10 cellular contexts compared by ENCODE assay signal in genomic region chr2:226185613-226186211, GRCh38.
DNase-seq lines count a peak whose midpoint lies in the region; ATAC-seq and TF ChIP-seq lines count a peak whose summit lies in the region.
"Had no signal": no experiment of that assay in that cellular context is flagged by ENCODE, and none has a peak within 500 bp of the region (broad histone marks: within the 10 kb centered on the region; RNA-seq: fewer than 3 reads in every experiment).

No MANE protein-coding gene starts in this region.

- H3K4me1 ChIP-seq in SK-N-SH (ENCODE audit: control insufficient read depth in 1 of 2, insufficient read depth in 2 of 2, low read depth in 1 of 2, low read length in 1 of 2) = peaks cover 0 to 24% of the 10 kb centered on the region in 2 experiments; a peak in 3 of 4 replicates
- H3K4me1 ChIP-seq in foreskin keratinocyte = peaks cover 29% of the 10 kb centered on the region
- no peaks in the 10 kb centered on the region for H3K4me1 ChIP-seq in stomach smooth muscle (ENCODE audit: control insufficient read depth, insufficient read depth, low read length)

- TF ChIP-seq RAD21 in SK-N-SH (IDR thresholded peaks at IDR 0.05; ENCODE audit: low read length) = no peak

- no peaks in the 10 kb centered on the region for H3K79me2 ChIP-seq in SK-N-SH (ENCODE audit: insufficient read depth)

- H3K4me3 ChIP-seq in SK-N-SH (ENCODE audit: low read depth in 2 of 2, low read length in 1 of 2) = peak overlapping the region; percentile 31 to 40; a peak in 2 of 4 replicates
- H3K4me3 ChIP-seq in stomach smooth muscle (ENCODE audit: low read length in 2 of 2) = no peak overlapping the region
- H3K4me3 ChIP-seq: adrenal gland had no signal

- 0% methylated on average over 3 of the region's 3 CpGs for WGBS in SK-N-SH (ENCODE audit: low lambda C conversion rate)

- no peaks in the 10 kb centered on the region for H4K20me1 ChIP-seq in SK-N-SH (ENCODE audit: insufficient read depth)

- TF ChIP-seq CTCF in SK-N-SH (IDR thresholded peaks at IDR 0.05) (no peak), foreskin keratinocyte (conservative IDR thresholded peaks at IDR 0.05) (no peak)

- peak; percentile 91 for ATAC-seq in foreskin keratinocyte
- no peak for ATAC-seq in HG02759 (IDR thresholded peaks at IDR 0.05; ENCODE audit: unreplicated experiment)

- peak overlapping the region; percentile 31; the same call in 1 of the 2 replicates for H2AFZ ChIP-seq in SK-N-SH (ENCODE audit: low read depth)

- H3K9me2 ChIP-seq in SK-N-SH = no peaks in the 10 kb centered on the region

- DNase-seq in HCEC 1CT = peak; percentile 97
- DNase-seq in SK-N-SH = no peak
- peak; percentile 95 to 98 for DNase-seq in foreskin keratinocyte
- DNase-seq in NCI-H2227 (lab: John Stamatoyannopoulos, UW; ENCODE audit: unreplicated experiment) = no peak
- no peak for DNase-seq in globus pallidus (ENCODE audit: low spot score)
- DNase-seq: adrenal gland, NCI-H187 treated with DMSO at 0.1 percent for 48 hours had no signal

- peak; percentile 67 to 99; a peak in 3 of 4 replicates for TF ChIP-seq EP300 in SK-N-SH (IDR thresholded peaks at IDR 0.05; ENCODE audit: borderline replicate concordance in 1 of 2, low read depth in 1 of 2, low read length in 1 of 2)

- H3K9ac ChIP-seq in SK-N-SH = peak overlapping the region; percentile 68
- no peak overlapping the region for H3K9ac ChIP-seq in stomach smooth muscle (ENCODE audit: low read length in 2 of 2)

- CTCF ChIA-PET in SK-N-SH (lab: Yijun Ruan, JAX) = no interaction called here

- POLR2A ChIA-PET in SK-N-SH (lab: Yijun Ruan, JAX) = no interaction called here

- peak overlapping the region; percentile 60 for H3K4me2 ChIP-seq in SK-N-SH

- peak overlapping the region; percentile 85 to 91 for H3K27ac ChIP-seq in SK-N-SH (ENCODE audit: low read depth in 2 of 2, low read length in 1 of 2)
- H3K27ac ChIP-seq in foreskin keratinocyte = peak overlapping the region; percentile 97
- H3K27ac ChIP-seq in stomach smooth muscle (ENCODE audit: low read length) = peak overlapping the region; percentile 7
- H3K27ac ChIP-seq: adrenal gland, VCaP had no signal

- H3K9me3 ChIP-seq in SK-N-SH (no peaks in the 10 kb centered on the region), stomach smooth muscle (ENCODE audit: control insufficient read depth in 2 of 2, low read length in 2 of 2) (no peaks in the 10 kb centered on the region)
- H3K9me3 ChIP-seq: adrenal gland had no signal

- H3K36me3 ChIP-seq in SK-N-SH (replicated peaks in 1 of 2; ENCODE audit: control insufficient read depth in 1 of 2, insufficient read depth in 2 of 2, low read length in 1 of 2) = no peaks in the 10 kb centered on the region
- H3K36me3 ChIP-seq in stomach smooth muscle (ENCODE audit: control insufficient read depth in 2 of 2, insufficient read depth in 2 of 2, low read length in 2 of 2) = no peaks in the 10 kb centered on the region
- H3K36me3 ChIP-seq: adrenal gland had no signal

- peaks cover 32% of the 10 kb centered on the region for H3F3A ChIP-seq in SK-N-SH (replicated peaks; ENCODE audit: insufficient read depth)

- H3K27me3 ChIP-seq in SK-N-SH (ENCODE audit: insufficient read depth) = no peaks in the 10 kb centered on the region
- H3K27me3 ChIP-seq in foreskin keratinocyte = no peaks in the 10 kb centered on the region
- no peaks in the 10 kb centered on the region for H3K27me3 ChIP-seq in stomach smooth muscle (ENCODE audit: control insufficient read depth in 1 of 2, insufficient read depth in 2 of 2, low read length in 2 of 2)
- H3K27me3 ChIP-seq: adrenal gland had no signal

TF ChIP-seq in SK-N-SH, 30 proteins besides CTCF, POLR2A, EP300 and RAD21 (continues in another document):
- no peak for TF ChIP-seq CHD2 (IDR thresholded peaks at IDR 0.05; ENCODE audit: low read length, partially characterized antibody)
- TF ChIP-seq TAF1 (IDR thresholded peaks at IDR 0.05; ENCODE audit: borderline replicate concordance, low read depth, low read length) = peak; percentile 37; the same call in 1 of the 2 replicates
- TF ChIP-seq, protein P1, sequence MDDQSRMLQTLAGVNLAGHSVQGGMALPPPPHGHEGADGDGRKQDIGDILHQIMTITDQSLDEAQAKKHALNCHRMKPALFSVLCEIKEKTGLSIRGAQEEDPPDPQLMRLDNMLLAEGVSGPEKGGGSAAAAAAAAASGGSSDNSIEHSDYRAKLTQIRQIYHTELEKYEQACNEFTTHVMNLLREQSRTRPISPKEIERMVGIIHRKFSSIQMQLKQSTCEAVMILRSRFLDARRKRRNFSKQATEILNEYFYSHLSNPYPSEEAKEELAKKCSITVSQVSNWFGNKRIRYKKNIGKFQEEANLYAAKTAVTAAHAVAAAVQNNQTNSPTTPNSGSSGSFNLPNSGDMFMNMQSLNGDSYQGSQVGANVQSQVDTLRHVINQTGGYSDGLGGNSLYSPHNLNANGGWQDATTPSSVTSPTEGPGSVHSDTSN (IDR thresholded peaks at IDR 0.05) = peak; percentile 94
- no peak for TF ChIP-seq USF2 (IDR thresholded peaks at IDR 0.05; ENCODE audit: borderline replicate concordance, low read depth, low read length)
- TF ChIP-seq FOSL2 (IDR thresholded peaks at IDR 0.05; ENCODE audit: borderline replicate concordance, low read depth) = peak; percentile 51; the same call in 1 of the 2 replicates
- TF ChIP-seq NRF1 (IDR thresholded peaks at IDR 0.05; ENCODE audit: low read depth, low read length) = no peak
- no peak for TF ChIP-seq USF1 (IDR thresholded peaks at IDR 0.05; ENCODE audit: borderline replicate concordance, low read depth)
- TF ChIP-seq REST (IDR thresholded peaks at IDR 0.05; ENCODE audit: low read depth, low read length) = no peak
- TF ChIP-seq EZH2phosphoT487 (IDR thresholded peaks at IDR 0.05; ENCODE audit: borderline replicate concordance, low read depth) = no peak
- peak; percentile 97 for TF ChIP-seq TCF12 (IDR thresholded peaks at IDR 0.05)
- peak; percentile 87 for TF ChIP-seq NFIC (IDR thresholded peaks at IDR 0.05; ENCODE audit: borderline replicate concordance)
- no peak for TF ChIP-seq SMC3 (IDR thresholded peaks at IDR 0.05; ENCODE audit: low read depth, low read length)
- peak; percentile 93 for TF ChIP-seq FOXM1 (IDR thresholded peaks at IDR 0.05; ENCODE audit: low read depth)
- TF ChIP-seq FOXJ3 (CRISPR knock-in tag; IDR thresholded peaks at IDR 0.05) = no peak
- TF ChIP-seq ZBTB33 (IDR thresholded peaks at IDR 0.05; ENCODE audit: borderline replicate concordance, low read depth) = peak; percentile 73; the same call in 1 of the 2 replicates
- peak; percentile 87 for TF ChIP-seq MEF2A (IDR thresholded peaks at IDR 0.05; ENCODE audit: borderline replicate concordance, low read depth)
- peak; percentile 90 for TF ChIP-seq JUND (IDR thresholded peaks at IDR 0.05)

Comparison
In these comparisons a context has a peak if more than half of its experiments do, and no peak if none do; other contexts are left out.
1. DNase-seq: peak in HCEC 1CT (single experiment) and foreskin keratinocyte (2 of 2); none in SK-N-SH (single experiment), NCI-H2227 (single experiment) and globus pallidus (single experiment).
2. H3K27ac ChIP-seq: peak in every context shown above with its lines; median percentile 97 in foreskin keratinocyte; 88 in SK-N-SH; 7 in stomach smooth muscle.
3. H3K4me3 ChIP-seq: peak in SK-N-SH (2 of 2); none in stomach smooth muscle (0 of 2).